In the genomic region with DNA sequence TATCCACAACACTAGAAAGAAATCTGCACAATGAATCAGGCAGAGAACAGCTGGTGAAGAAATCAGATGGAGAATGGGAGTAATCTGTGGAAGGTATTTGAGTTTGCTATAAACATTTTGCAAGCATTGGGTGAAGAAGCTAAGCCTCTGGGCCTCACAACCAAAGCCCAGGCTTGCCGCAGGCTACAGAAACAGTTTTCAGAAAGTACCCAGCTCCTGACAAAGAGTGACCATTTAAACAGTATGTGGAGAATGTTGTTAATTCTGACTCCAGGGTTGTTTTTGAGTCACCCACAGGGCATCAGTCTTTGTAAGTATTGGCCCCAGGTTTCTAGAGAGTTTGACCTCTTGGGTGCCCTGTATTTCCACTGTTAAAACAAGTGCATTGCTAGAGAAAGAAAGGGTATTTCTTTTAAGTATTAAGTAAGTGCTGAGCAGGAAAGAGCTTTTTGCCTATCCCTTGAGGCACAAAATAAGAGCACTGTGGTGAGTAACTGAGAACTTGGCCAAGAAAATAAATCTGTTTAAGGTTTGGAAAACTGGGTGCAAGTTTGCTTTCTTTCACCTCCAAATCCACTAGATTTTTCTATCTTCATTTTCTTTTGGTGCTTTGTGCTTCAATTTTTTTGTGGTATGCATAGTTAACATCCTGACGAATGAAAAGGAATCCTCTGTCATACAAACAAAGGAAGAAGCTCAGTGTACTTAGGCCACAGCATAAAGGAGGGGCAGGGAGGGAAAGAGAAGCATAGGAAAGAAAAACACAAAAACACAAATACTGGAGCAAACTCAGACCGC, we compare ENCODE assay signal across 11 cellular contexts.
DNase-seq lines count a peak whose midpoint lies in the region; ATAC-seq, FAIRE-seq and TF ChIP-seq lines count a peak whose summit lies in the region.
"Had no signal": no experiment of that assay in that cellular context is flagged by ENCODE, and none has a peak within 500 bp of the region (broad histone marks: within the 10 kb centered on the region; RNA-seq: fewer than 3 reads in every experiment).

No MANE protein-coding gene starts in this region.

- peak; percentile 81 for FAIRE-seq in astrocyte (lab: Jason Lieb, UNC)

- H3K4me3 Mint-ChIP-seq in GM23338: no peak overlapping the region
- H3K4me3 Mint-ChIP-seq in astrocyte (ENCODE audit: unreplicated experiment): no peak overlapping the region

- H3K4me3 ChIP-seq in GM23338 (no peak overlapping the region), astrocyte (ENCODE audit: insufficient read depth, low read depth, low read length) (no peak overlapping the region), skeletal muscle satellite cell (ENCODE audit: low read length) (peak overlapping the region; percentile 19)
- H3K4me3 ChIP-seq: colonic mucosa had no signal

- no peak for TF ChIP-seq CTCF in GM23338 (conservative IDR thresholded peaks at IDR 0.05; ENCODE audit: low read depth in 2 of 2)
- TF ChIP-seq CTCF in astrocyte (IDR thresholded peaks at IDR 0.05; ENCODE audit: insufficient read depth, low read depth, low read length): no peak

- peaks cover 26% of the 10 kb centered on the region for H3K4me1 ChIP-seq in GM23338 (ENCODE audit: insufficient read depth)
- H3K4me1 ChIP-seq in astrocyte (ENCODE audit: insufficient read depth, low read length): peaks cover 30% of the 10 kb centered on the region
- H3K4me1 ChIP-seq in skeletal muscle satellite cell (ENCODE audit: control insufficient read depth, insufficient read depth, low read length): peaks cover 34% of the 10 kb centered on the region
- H3K4me1 ChIP-seq: colonic mucosa had no signal

- H3K79me2 ChIP-seq in GM23338 (replicated peaks; ENCODE audit: insufficient read depth) (no peaks in the 10 kb centered on the region), astrocyte (ENCODE audit: insufficient read depth, low read length) (no peaks in the 10 kb centered on the region)

- H3K9ac ChIP-seq in astrocyte (ENCODE audit: low read length) (peak overlapping the region; percentile 75), skeletal muscle satellite cell (ENCODE audit: low read depth, low read length) (peak overlapping the region; percentile 78)

- H3K27ac ChIP-seq in GM23338 (ENCODE audit: low read depth) (peak overlapping the region; percentile 36), astrocyte (ENCODE audit: low read depth, low read length) (peak overlapping the region; percentile 76)
- H3K27ac ChIP-seq: colonic mucosa had no signal

- H3K9me2 ChIP-seq in GM23338 (ENCODE audit: insufficient read depth): peaks cover 4% of the 10 kb centered on the region

- peaks cover 30% of the 10 kb centered on the region for H3K4me1 Mint-ChIP-seq in GM23338
- H3K4me1 Mint-ChIP-seq in astrocyte (ENCODE audit: low read depth, unreplicated experiment): peaks cover 31% of the 10 kb centered on the region

- DNase-seq in GM23338 (ENCODE audit: low spot score) (peak; percentile 49), astrocyte (ENCODE audit: low read depth) (peak; percentile 54), iPS DF 19.7 (ENCODE audit: low read depth, low spot score) (peak; percentile 7), head of caudate nucleus (no peak), HUDEP-2 (lab: John Stamatoyannopoulos, UW; ENCODE audit: unreplicated experiment in 76 of 76) (no peak)
- DNase-seq: Calu3, colonic mucosa, NCI-H1694 had no signal

- H3K27me3 ChIP-seq in GM23338 (ENCODE audit: insufficient read depth) (no peaks in the 10 kb centered on the region), astrocyte (ENCODE audit: insufficient read depth, low read length) (no peaks in the 10 kb centered on the region), skeletal muscle satellite cell (ENCODE audit: control insufficient read depth, insufficient read depth, low read length) (no peaks in the 10 kb centered on the region)
- H3K27me3 ChIP-seq: colonic mucosa had no signal

- H2AFZ ChIP-seq in GM23338 (peak overlapping the region; percentile 11), astrocyte (ENCODE audit: low read depth, low read length) (peak overlapping the region; percentile 63)

- H4K20me1 ChIP-seq in GM23338 (replicated peaks; ENCODE audit: insufficient read depth) (no peaks in the 10 kb centered on the region), astrocyte (ENCODE audit: insufficient read depth, low read length) (no peaks in the 10 kb centered on the region)

- H3K36me3 Mint-ChIP-seq in GM23338 (ENCODE audit: low read depth): no peaks in the 10 kb centered on the region
- H3K36me3 Mint-ChIP-seq in astrocyte (ENCODE audit: low read depth, unreplicated experiment): peaks cover 2% of the 10 kb centered on the region

- H3K9me3 Mint-ChIP-seq in GM23338 (no peaks in the 10 kb centered on the region), astrocyte (ENCODE audit: unreplicated experiment) (peaks cover 8% of the 10 kb centered on the region)

- H3K36me3 ChIP-seq in GM23338 (ENCODE audit: insufficient read depth): no peaks in the 10 kb centered on the region
- H3K36me3 ChIP-seq in astrocyte (ENCODE audit: insufficient read depth, low read length): no peaks in the 10 kb centered on the region
- H3K36me3 ChIP-seq in skeletal muscle satellite cell (ENCODE audit: insufficient read depth, low read length): no peaks in the 10 kb centered on the region
- H3K36me3 ChIP-seq: colonic mucosa had no signal

- H3K4me2 ChIP-seq in GM23338: peak overlapping the region; percentile 45
- H3K4me2 ChIP-seq in astrocyte (ENCODE audit: low read length): peak overlapping the region; percentile 70
- H3K4me2 ChIP-seq in skeletal muscle satellite cell (ENCODE audit: low read length): peak overlapping the region; percentile 50

- ATAC-seq in GM23338 (peak; percentile 82), GM21576 (IDR thresholded peaks at IDR 0.05; ENCODE audit: unreplicated experiment) (no peak)
- no peak for ATAC-seq in activated CD4-positive, CD25-positive, alpha-beta regulatory T cell treated with anti-CD3 and anti-CD28 coated beads, Interleukin-2, amount 50 U/mL, for 24 hours

- no peaks in the 10 kb centered on the region for H3F3A ChIP-seq in GM23338 (replicated peaks; ENCODE audit: low read depth)

- intact Hi-C loops in head of caudate nucleus (cut with DNase I): no loop called here

- peaks cover 3% of the 10 kb centered on the region for H3K27me3 Mint-ChIP-seq in GM23338 (ENCODE audit: insufficient read depth, low read depth, poor library complexity)
- no peaks in the 10 kb centered on the region for H3K27me3 Mint-ChIP-seq in astrocyte (ENCODE audit: low read depth, unreplicated experiment)

- peak overlapping the region; percentile 74 for H3K27ac Mint-ChIP-seq in GM23338
- peak overlapping the region; percentile 92 for H3K27ac Mint-ChIP-seq in astrocyte (ENCODE audit: unreplicated experiment)

- H3K9me3 ChIP-seq in astrocyte (ENCODE audit: insufficient read depth, low read depth, low read length) (no peaks in the 10 kb centered on the region), skeletal muscle satellite cell (replicated peaks; ENCODE audit: low read length) (no peaks in the 10 kb centered on the region)
- H3K9me3 ChIP-seq: colonic mucosa had no signal

TF ChIP-seq in GM23338, 12 proteins besides CTCF, POLR2A, EP300 and RAD21:
- no peak for TF ChIP-seq NANOG (IDR thresholded peaks at IDR 0.05; ENCODE audit: borderline replicate concordance)
TF ChIP-seq in GM23338: peak in this region for 0.

Comparison
In these comparisons a context has a peak if more than half of its experiments do, and no peak if none do; other contexts are left out.
1. DNase-seq: peak in GM23338 (single experiment), astrocyte (single experiment) and iPS DF 19.7 (single experiment); none in head of caudate nucleus (0 of 42) and HUDEP-2 (0 of 76).
2. Peak in every context shown above with its lines, with median percentiles within 50 percentile points of each other: H3K4me2 ChIP-seq.